24 cellular contexts compared by ENCODE assay signal in the genomic region with DNA sequence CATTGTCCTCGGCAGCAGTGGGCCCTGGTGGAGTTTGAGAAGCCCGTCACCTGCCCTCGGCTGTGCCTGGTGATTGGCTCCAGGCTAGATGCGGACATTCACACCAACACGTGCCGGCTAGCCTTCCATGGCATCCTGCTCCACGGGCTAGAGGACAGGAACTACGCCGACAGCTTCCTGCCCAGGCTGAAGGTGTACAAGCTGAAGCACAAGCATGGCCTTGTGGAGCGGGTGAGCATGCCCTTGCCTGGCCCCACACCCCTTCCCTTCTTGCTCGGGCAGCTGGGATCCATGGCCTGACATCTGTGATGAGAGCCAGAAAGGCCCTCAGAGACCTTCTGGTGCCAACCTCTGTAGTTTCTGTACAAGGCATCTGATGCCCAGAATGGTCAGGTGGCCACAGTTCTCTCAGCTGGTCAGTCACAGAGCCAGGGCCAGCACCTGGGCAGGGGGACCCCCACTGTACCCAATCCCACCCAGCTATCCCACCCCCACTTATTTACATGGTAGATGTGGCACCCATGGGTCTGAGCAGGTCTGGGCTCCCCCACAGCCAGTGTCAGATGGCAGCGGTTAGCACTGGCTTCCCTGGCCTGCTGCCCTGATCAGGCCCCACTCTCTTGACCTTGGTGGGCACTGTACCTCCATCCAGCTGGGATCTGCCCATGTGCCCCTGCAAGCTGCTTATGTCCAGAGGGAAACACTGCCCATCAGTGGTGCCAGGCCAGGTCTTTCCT.
DNase-seq lines count a peak whose midpoint lies in the region; ATAC-seq and TF ChIP-seq lines count a peak whose summit lies in the region.
"Had no signal": no experiment of that assay in that cellular context is flagged by ENCODE, and none has a peak within 500 bp of the region (broad histone marks: within the 10 kb centered on the region; RNA-seq: fewer than 3 reads in every experiment).

No MANE protein-coding gene starts in this region.

- no peak overlapping the region for H3K9ac ChIP-seq in trophoblast cell (ENCODE audit: low read length)
- H3K9ac ChIP-seq: BLaER1 had no signal

- peak overlapping the region; percentile 49 for H2AK5ac ChIP-seq in trophoblast cell (ENCODE audit: low read length)

- no peaks in the 10 kb centered on the region for H3K9me3 Mint-ChIP-seq in stimulated activated naive CD8-positive, alpha-beta T cell treated with anti-CD3 and anti-CD28 coated beads, Interleukin-15, amount 100 ng/mL, for 72 hours
- peaks cover 4% of the 10 kb centered on the region for H3K9me3 Mint-ChIP-seq in glutamatergic neuron (ENCODE audit: unreplicated experiment)
- H3K9me3 Mint-ChIP-seq: CD8-positive, alpha-beta memory T cell had no signal

- no peak overlapping the region for H4K8ac ChIP-seq in trophoblast cell (ENCODE audit: low read depth, low read length)

- no peak overlapping the region for H3K27ac ChIP-seq in trophoblast cell (ENCODE audit: low read depth, low read length)
- H3K27ac ChIP-seq: HL-60, RWPE1 had no signal

- no peak overlapping the region for H3K14ac ChIP-seq in trophoblast cell (ENCODE audit: low read length)

- H3K36me3 Mint-ChIP-seq in glutamatergic neuron (ENCODE audit: unreplicated experiment) = peaks cover under 1% of the 10 kb centered on the region

- no peak overlapping the region for H3K18ac ChIP-seq in trophoblast cell (ENCODE audit: low read length)

- H3K79me1 ChIP-seq in trophoblast cell (ENCODE audit: low read length) = peaks cover 11% of the 10 kb centered on the region

- no peak overlapping the region for H2BK120ac ChIP-seq in trophoblast cell (ENCODE audit: insufficient read depth, low read length, poor library complexity)

- H4K91ac ChIP-seq in trophoblast cell (ENCODE audit: low read depth, low read length) = no peak overlapping the region

- no peak overlapping the region for H3K4me3 Mint-ChIP-seq in stimulated activated naive CD8-positive, alpha-beta T cell treated with anti-CD3 and anti-CD28 coated beads, Interleukin-15, amount 100 ng/mL, for 72 hours
- no peak overlapping the region for H3K4me3 Mint-ChIP-seq in glutamatergic neuron (ENCODE audit: unreplicated experiment)
- H3K4me3 Mint-ChIP-seq: CD8-positive, alpha-beta memory T cell had no signal

- H2BK12ac ChIP-seq in trophoblast cell (ENCODE audit: low read length) = peak overlapping the region; percentile 9

- H4K12ac ChIP-seq in trophoblast cell (ENCODE audit: low read depth, low read length) = no peak overlapping the region

- no peak overlapping the region for H3K4me2 ChIP-seq in trophoblast cell (ENCODE audit: low read length)
- H3K4me2 ChIP-seq: BLaER1 had no signal

- peaks cover 22 to 28% of the 10 kb centered on the region in 2 experiments for H3K4me1 ChIP-seq in trophoblast cell (ENCODE audit: control insufficient read depth in 1 of 2, insufficient read depth in 2 of 2, low read length in 2 of 2)
- H3K4me1 ChIP-seq: BLaER1 had no signal

- H3K4ac ChIP-seq in trophoblast cell (ENCODE audit: low read depth, low read length) = no peak overlapping the region

- no peaks in the 10 kb centered on the region for H3K79me2 ChIP-seq in trophoblast cell (ENCODE audit: control insufficient read depth, insufficient read depth, low read length, poor library complexity)

- no peak overlapping the region for H3K23ac ChIP-seq in trophoblast cell (ENCODE audit: low read length)

- H3K9me3 ChIP-seq in trophoblast cell (ENCODE audit: insufficient read depth, low read depth, low read length) = peaks cover 1% of the 10 kb centered on the region
- H3K9me3 ChIP-seq: BLaER1 had no signal

- H3K4me1 Mint-ChIP-seq in stimulated activated naive CD8-positive, alpha-beta T cell treated with anti-CD3 and anti-CD28 coated beads, Interleukin-15, amount 100 ng/mL, for 72 hours = peaks cover 9% of the 10 kb centered on the region
- peaks cover 26% of the 10 kb centered on the region for H3K4me1 Mint-ChIP-seq in glutamatergic neuron (ENCODE audit: low read depth, unreplicated experiment)

- no peak overlapping the region for H2AFZ ChIP-seq in trophoblast cell (ENCODE audit: insufficient read depth, low read length, poor library complexity)

- H3K27me3 Mint-ChIP-seq in stimulated activated naive CD8-positive, alpha-beta T cell treated with anti-CD3 and anti-CD28 coated beads, Interleukin-15, amount 100 ng/mL, for 72 hours = no peaks in the 10 kb centered on the region
- peaks cover under 1% of the 10 kb centered on the region for H3K27me3 Mint-ChIP-seq in glutamatergic neuron (ENCODE audit: unreplicated experiment)
- H3K27me3 Mint-ChIP-seq: CD8-positive, alpha-beta memory T cell had no signal

- peaks cover 4% of the 10 kb centered on the region in 2 experiments for H3K36me3 ChIP-seq in trophoblast cell (ENCODE audit: control insufficient read depth in 1 of 2, insufficient read depth in 2 of 2, low read length in 2 of 2)

- no CpG with 5 or more reads among the region's 12 CpGs for WGBS in trophoblast cell (ENCODE audit: extremely low coverage, insufficient coverage, insufficient read length)

- no peak for TF ChIP-seq CTCF in glutamatergic neuron (IDR thresholded peaks at IDR 0.05; ENCODE audit: partially characterized antibody, unreplicated experiment)

- DNase-seq in stimulated activated naive CD8-positive, alpha-beta T cell treated with anti-CD3 and anti-CD28 coated beads, Interleukin-15, amount 100 ng/mL, for 72 hours = no peak
- no peak for DNase-seq in stimulated activated naive CD8-positive, alpha-beta T cell treated with anti-CD3 and anti-CD28 coated beads, Interleukin-15, Interleukin-2, amounts not matched to agents 100 U/mL and 50 U/mL, for 24 hours
- peak; percentile 4 for DNase-seq in glutamatergic neuron
- no peak for DNase-seq in trophoblast cell
- no peak for DNase-seq in NOMO-1 (lab: John Stamatoyannopoulos, UW; ENCODE audit: unreplicated experiment in 2 of 2)
- no peak for DNase-seq in cerebellar cortex (ENCODE audit: low spot score)
- DNase-seq: Calu3, DMS53, GDM1, GOT3, KG1, NCI-H1092 treated with DMSO at 0.1 percent for 48 hours, NCI-H1436 treated with DMSO at 0.1 percent for 48 hours, NCI-H2029, NCI-H226, NCI-H510A treated with DMSO at 0.1 percent for 48 hours, NCI-H748 treated with DMSO at 0.1 percent for 48 hours had no signal

- no peak overlapping the region for H2BK5ac ChIP-seq in trophoblast cell (ENCODE audit: low read depth, low read length, poor library complexity)

- no peaks in the 10 kb centered on the region for H3K27me3 ChIP-seq in trophoblast cell (ENCODE audit: insufficient read depth, low read length)
- H3K27me3 ChIP-seq: BLaER1 had no signal

- H3K27ac Mint-ChIP-seq in stimulated activated naive CD8-positive, alpha-beta T cell treated with anti-CD3 and anti-CD28 coated beads, Interleukin-15, amount 100 ng/mL, for 72 hours = peak overlapping the region; percentile 42 to 46
- no peak overlapping the region for H3K27ac Mint-ChIP-seq in glutamatergic neuron (ENCODE audit: unreplicated experiment)

- H3K4me3 ChIP-seq in trophoblast cell (ENCODE audit: low read depth, low read length) = no peak overlapping the region
- H3K4me3 ChIP-seq: BLaER1 had no signal

- ATAC-seq in stimulated activated naive CD8-positive, alpha-beta T cell treated with anti-CD3 and anti-CD28 coated beads, Interleukin-15, amount 100 ng/mL, for 72 hours = no peak
- ATAC-seq in stimulated activated naive CD8-positive, alpha-beta T cell treated with anti-CD3 and anti-CD28 coated beads, Interleukin-15, Interleukin-2, amounts not matched to agents 100 U/mL and 50 U/mL, for 24 hours = no peak
- ATAC-seq in GM21737 (IDR thresholded peaks at IDR 0.05; ENCODE audit: unreplicated experiment) = no peak
- ATAC-seq: HCT116, SK-N-SH treated with all-trans-retinoic acid at 6 μM for 48 hours had no signal
